21 cellular contexts compared by ENCODE assay signal in the genomic region with DNA sequence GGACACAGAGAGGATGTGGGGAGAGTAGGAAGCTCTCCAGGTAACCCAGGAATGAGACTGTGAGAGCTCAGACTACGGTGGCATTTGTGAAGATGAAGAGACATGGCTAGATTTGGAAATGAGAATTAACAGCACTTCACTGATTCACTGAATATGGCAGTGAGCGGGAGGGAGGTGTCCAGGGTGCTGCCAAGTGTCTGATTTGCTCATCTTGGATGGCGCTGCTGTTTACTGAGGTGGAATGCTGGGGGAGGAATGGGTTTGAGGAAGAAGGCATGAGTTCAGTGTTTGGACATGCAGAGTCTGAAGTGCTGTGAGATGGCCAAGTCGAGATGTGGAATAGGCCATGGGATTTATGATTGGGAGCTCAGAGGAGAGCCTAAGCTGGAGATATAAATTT.
DNase-seq lines count a peak whose midpoint lies in the region; ATAC-seq and TF ChIP-seq lines count a peak whose summit lies in the region.
"Had no signal": no experiment of that assay in that cellular context is flagged by ENCODE, and none has a peak within 500 bp of the region (broad histone marks: within the 10 kb centered on the region; RNA-seq: fewer than 3 reads in every experiment).

No MANE protein-coding gene starts in this region.

- no peak overlapping the region for H3K27ac ChIP-seq in foreskin keratinocyte
- H3K27ac ChIP-seq: body of pancreas, lower lobe of right lung had no signal

- H3K27me3 ChIP-seq in foreskin keratinocyte: peaks cover 74% of the 10 kb centered on the region
- H3K27me3 ChIP-seq: body of pancreas had no signal

- no peak overlapping the region for H3K27ac Mint-ChIP-seq in activated naive CD8-positive, alpha-beta T cell treated with anti-CD3 and anti-CD28 coated beads, Interleukin-2, amount 50 U/mL, for 24 hours
- H3K27ac Mint-ChIP-seq: activated naive CD8-positive, alpha-beta T cell; CD14-positive monocyte; effector memory CD8-positive, alpha-beta T cell; naive thymus-derived CD4-positive, alpha-beta T cell had no signal

- peak; percentile 35 for ATAC-seq in foreskin keratinocyte
- no peak for ATAC-seq in activated naive CD8-positive, alpha-beta T cell treated with anti-CD3 and anti-CD28 coated beads, Interleukin-2, amount 50 U/mL, for 24 hours
- no peak for ATAC-seq in GM19467 (IDR thresholded peaks at IDR 0.05; ENCODE audit: unreplicated experiment)
- ATAC-seq: body of pancreas; effector memory CD8-positive, alpha-beta T cell; lower lobe of right lung; naive thymus-derived CD4-positive, alpha-beta T cell had no signal

- H3K4me3 Mint-ChIP-seq in activated naive CD8-positive, alpha-beta T cell treated with anti-CD3 and anti-CD28 coated beads, Interleukin-2, amount 50 U/mL, for 24 hours: no peak overlapping the region
- H3K4me3 Mint-ChIP-seq: activated naive CD8-positive, alpha-beta T cell; CD14-positive monocyte; effector memory CD8-positive, alpha-beta T cell; naive thymus-derived CD4-positive, alpha-beta T cell had no signal

- intact Hi-C loops in posterior vena cava (cut with DNase I): loop anchor here (10.0 kb wide), 2 partner anchors 179 to 1601 kb away; no protein-coding TSS in a partner anchor

- H3K27me3 Mint-ChIP-seq in activated naive CD8-positive, alpha-beta T cell treated with anti-CD3 and anti-CD28 coated beads, Interleukin-2, amount 50 U/mL, for 24 hours: peaks cover 6% of the 10 kb centered on the region

- H3K36me3 Mint-ChIP-seq in activated naive CD8-positive, alpha-beta T cell treated with anti-CD3 and anti-CD28 coated beads, Interleukin-2, amount 50 U/mL, for 24 hours (ENCODE audit: low read depth): no peaks in the 10 kb centered on the region
- H3K36me3 Mint-ChIP-seq: activated naive CD8-positive, alpha-beta T cell; CD14-positive monocyte had no signal

- H3K9me3 Mint-ChIP-seq in activated naive CD8-positive, alpha-beta T cell treated with anti-CD3 and anti-CD28 coated beads, Interleukin-2, amount 50 U/mL, for 24 hours: no peaks in the 10 kb centered on the region
- H3K9me3 Mint-ChIP-seq: effector memory CD8-positive, alpha-beta T cell; naive thymus-derived CD4-positive, alpha-beta T cell had no signal

- TF ChIP-seq CTCF in NB4 (IDR thresholded peaks at IDR 0.05; ENCODE audit: low read depth, low read length): no peak
- TF ChIP-seq CTCF in foreskin keratinocyte (conservative IDR thresholded peaks at IDR 0.05): no peak

- no peaks in the 10 kb centered on the region for H3K4me1 Mint-ChIP-seq in activated naive CD8-positive, alpha-beta T cell treated with anti-CD3 and anti-CD28 coated beads, Interleukin-2, amount 50 U/mL, for 24 hours
- H3K4me1 Mint-ChIP-seq: CD14-positive monocyte had no signal

- DNase-seq in AG08395 (ENCODE audit: low spot score) (peak; percentile 4), NB4 (ENCODE audit: low read depth) (peak; percentile 17), foreskin keratinocyte (peak in 1 of 2 donors; percentile 11), posterior vena cava (ENCODE audit: low spot score) (peak; percentile 85), pons (ENCODE audit: low spot score) (no peak)
- no peak for DNase-seq in stimulated activated CD4-positive, alpha-beta T cell treated with anti-CD3 and anti-CD28 coated beads, Interleukin-4, amount 100 ng/mL, for 24 hours
- no peak for DNase-seq in activated naive CD8-positive, alpha-beta T cell treated with anti-CD3 and anti-CD28 coated beads, Interleukin-2, amount 50 U/mL, for 24 hours
- DNase-seq: body of pancreas; effector memory CD8-positive, alpha-beta T cell; GDM1; head of caudate nucleus; lower lobe of right lung; MV-4-11; naive thymus-derived CD4-positive, alpha-beta T cell; NCI-H187; Right ventricle myocardium superior; stimulated activated CD4-positive, alpha-beta T cell treated with anti-CD3 and anti-CD28 coated beads, Interleukin-4, amount 100 ng/mL, for 1 hour; SW 1271 had no signal

- no peak overlapping the region for H3K4me3 ChIP-seq in NB4 (ENCODE audit: low read depth, low read length)
- H3K4me3 ChIP-seq: body of pancreas, lower lobe of right lung had no signal

- no peak for TF ChIP-seq POLR2A in NB4 (IDR thresholded peaks at IDR 0.05; ENCODE audit: extremely low read depth, insufficient read length)

- H3K4me1 ChIP-seq in foreskin keratinocyte: no peaks in the 10 kb centered on the region
- H3K4me1 ChIP-seq: lower lobe of right lung had no signal

Comparison
In these comparisons a context has a peak if more than half of its experiments do, and no peak if none do; other contexts are left out.
1. DNase-seq: peak in AG08395 (single experiment), NB4 (single experiment) and posterior vena cava (single experiment); none in pons (single experiment), stimulated activated CD4-positive, alpha-beta T cell treated with anti-CD3 and anti-CD28 coated beads, Interleukin-4, amount 100 ng/mL, for 24 hours (single experiment) and activated naive CD8-positive, alpha-beta T cell treated with anti-CD3 and anti-CD28 coated beads, Interleukin-2, amount 50 U/mL, for 24 hours (single experiment).